Comparison of ENCODE assay signal across 8 cellular contexts in genomic region chr11:17206448-17206847, GRCh38. TPM values are rescaled to one million over a fixed set of nuclear protein-coding genes. Genes with fewer than 3 reads are reported as not detected.
DNase-seq lines count a peak whose midpoint lies in the region; ATAC-seq and TF ChIP-seq lines count a peak whose summit lies in the region.

No MANE protein-coding gene starts in this region.

- H3K4me3 ChIP-seq in adipocyte (ENCODE audit: low read length): peak overlapping the region; percentile 99
- peak overlapping the region; percentile 62 to 90 for H3K4me3 ChIP-seq in left lung
- H3K4me3 ChIP-seq in tibial artery: peak overlapping the region; percentile 86 to 97

- H3K4me1 Mint-ChIP-seq in activated T-cell treated with anti-CD3 and anti-CD28 coated beads, Interleukin-2, amount 50 U/mL, for 24 hours (ENCODE audit: low read depth): peaks cover 46% of the 10 kb centered on the region

- H3K9me3 Mint-ChIP-seq in activated T-cell treated with anti-CD3 and anti-CD28 coated beads, Interleukin-2, amount 50 U/mL, for 24 hours: no peaks in the 10 kb centered on the region

- H3K27me3 Mint-ChIP-seq in activated T-cell treated with anti-CD3 and anti-CD28 coated beads, Interleukin-2, amount 50 U/mL, for 24 hours: no peaks in the 10 kb centered on the region

- TF ChIP-seq CTCF in left lung (IDR thresholded peaks at IDR 0.05): no peak
- TF ChIP-seq CTCF in tibial artery (IDR thresholded peaks at IDR 0.05): no peak

- H3K27ac Mint-ChIP-seq in activated T-cell treated with anti-CD3 and anti-CD28 coated beads, Interleukin-2, amount 50 U/mL, for 24 hours: peak overlapping the region; percentile 99

- H3K4me1 ChIP-seq in adipocyte (ENCODE audit: control insufficient read depth, insufficient read depth, low read length) (peaks cover 30% of the 10 kb centered on the region), left lung (peaks cover 19 to 50% of the 10 kb centered on the region in 2 donors), tibial artery (peaks cover 0 to 37% (median 8%) of the 10 kb centered on the region in 4 donors)

- H3K27ac ChIP-seq in left lung (peak overlapping the region in 1 of 2 donors; percentile 91), tibial artery (peak overlapping the region; percentile 97 to 100)

- H3K9ac ChIP-seq in adipocyte (ENCODE audit: low read length): peak overlapping the region; percentile 96

- DNase-seq in activated T-cell treated with anti-CD3 and anti-CD28 coated beads, Interleukin-2, amount 50 U/mL, for 24 hours: no peak
- DNase-seq in activated T-cell treated with anti-CD3 and anti-CD28 coated beads, Interleukin-2, amount 50 U/mL, for 1 hour: no peak
- DNase-seq in adipocyte (ENCODE audit: low read depth): peak; percentile 12
- DNase-seq in left lung: no peak
- no peak for DNase-seq in tibial artery
- DNase-seq in stimulated activated CD4-positive, alpha-beta T cell treated with anti-CD3 and anti-CD28 coated beads, Interleukin-2, amount 100 ng/mL, for 48 hours: no peak
- no peak for DNase-seq in stimulated activated naive CD4-positive, alpha-beta T cell treated with Interleukin-2 at 50 U/mL for 16 hours (lab: John Stamatoyannopoulos, UW)

- H3K36me3 Mint-ChIP-seq in activated T-cell treated with anti-CD3 and anti-CD28 coated beads, Interleukin-2, amount 50 U/mL, for 24 hours (ENCODE audit: low read depth): peaks cover 25% of the 10 kb centered on the region

- no peak for ATAC-seq in left lung
- ATAC-seq in HG02642 (IDR thresholded peaks at IDR 0.05; ENCODE audit: poor library complexity, unreplicated experiment): no peak

- peak overlapping the region; percentile 97 for H3K4me3 Mint-ChIP-seq in activated T-cell treated with anti-CD3 and anti-CD28 coated beads, Interleukin-2, amount 50 U/mL, for 24 hours

- H3K36me3 ChIP-seq in adipocyte (ENCODE audit: control insufficient read depth, insufficient read depth, low read length, severe bottlenecking) (peaks cover 18% of the 10 kb centered on the region), left lung (peaks cover 0 to 5% of the 10 kb centered on the region in 2 donors), tibial artery (peaks cover 0 to 5% (median 0%) of the 10 kb centered on the region in 3 donors)

- H3K9me3 ChIP-seq in adipocyte (ENCODE audit: control insufficient read depth, low read length): no peaks in the 10 kb centered on the region
- no peaks in the 10 kb centered on the region for H3K9me3 ChIP-seq in left lung
- H3K9me3 ChIP-seq in tibial artery: no peaks in the 10 kb centered on the region

- intact Hi-C loops in left lung (cut with DNase I) (no loop called here), tibial artery (cut with DNase I; ENCODE audit: low total_unique reads) (no loop called here)

- H3K27me3 ChIP-seq in adipocyte (replicated peaks; ENCODE audit: control insufficient read depth, insufficient read depth, low read length): no peaks in the 10 kb centered on the region
- no peaks in the 10 kb centered on the region for H3K27me3 ChIP-seq in left lung
- no peaks in the 10 kb centered on the region for H3K27me3 ChIP-seq in tibial artery

RNA-seq across cellular contexts. Expression of gene PIK3C2A, which starts 1.3 kb away (rescaled TPM):
- 10 to 100 TPM; 77.9 to 78.2 TPM for total RNA-seq in left lung
